31 cellular contexts compared by ENCODE assay signal in the genomic region with DNA sequence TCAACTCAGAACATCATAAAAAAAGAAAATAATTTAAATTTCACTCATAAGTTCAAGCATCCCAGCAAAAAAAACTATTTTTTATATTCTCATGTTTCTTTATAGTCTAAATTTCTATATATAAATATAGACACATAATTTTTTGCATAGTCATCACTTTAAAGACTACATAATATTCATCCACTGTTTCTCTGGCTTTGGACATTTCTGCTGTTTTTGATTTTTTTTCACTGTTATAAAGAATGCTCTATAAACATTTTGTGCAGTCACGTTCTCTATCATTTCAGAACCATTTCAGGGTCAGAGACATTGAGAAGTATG.
"Had no signal": no experiment of that assay in that cellular context is flagged by ENCODE, and none has a peak within 500 bp of the region (broad histone marks: within the 10 kb centered on the region; RNA-seq: fewer than 3 reads in every experiment).

No MANE protein-coding gene starts in this region.

- H3K4me3 ChIP-seq: neural progenitor cell, ovary, psoas muscle, skin epidermis, smooth muscle cell, spleen, suprapubic skin, testis, tibial artery, transverse colon, upper lobe of right lung, uterus had no signal

- H3K36me3 ChIP-seq: neural progenitor cell, ovary, spleen, suprapubic skin, tibial artery, transverse colon, upper lobe of right lung, uterus had no signal

- H3K9me3 ChIP-seq: ovary, psoas muscle, spleen, suprapubic skin, testis, tibial artery, transverse colon, upper lobe of right lung, uterus had no signal

- H3K36me3 Mint-ChIP-seq: naive thymus-derived CD8-positive, alpha-beta T cell; natural killer cell treated with Interleukin-12 subunit alpha and Interleukin-12 subunit beta and Interleukin-15 and Interleukin-18, amount 100 ng/mL, for 72 hours; neural progenitor cell; stimulated activated memory B cell treated with anti-CD40 and anti-IgM and Interleukin-4, amounts not matched to agents 10 μg/mL and 1 μg/mL and 100 μg/mL, for 72 hours; type B pancreatic cell had no signal

- H3K27ac Mint-ChIP-seq: naive thymus-derived CD8-positive, alpha-beta T cell; natural killer cell treated with Interleukin-12 subunit alpha and Interleukin-12 subunit beta and Interleukin-15 and Interleukin-18, amount 100 ng/mL, for 72 hours; neural progenitor cell; progenitor cell of endocrine pancreas; stimulated activated memory B cell treated with anti-CD40 and anti-IgM and Interleukin-4, amounts not matched to agents 10 μg/mL and 1 μg/mL and 100 μg/mL, for 72 hours; stimulated activated naive CD8-positive, alpha-beta T cell treated with anti-CD3 and anti-CD28 coated beads, Interleukin-15, amount 100 ng/mL, for 72 hours; type B pancreatic cell had no signal

- ATAC-seq: naive thymus-derived CD8-positive, alpha-beta T cell; natural killer cell treated with Interleukin-12 subunit alpha and Interleukin-12 subunit beta and Interleukin-15 and Interleukin-18, amount 100 ng/mL, for 72 hours; psoas muscle; right cardiac atrium; sciatic nerve; stimulated activated memory B cell treated with anti-CD40 and anti-IgM and Interleukin-4, amounts not matched to agents 10 μg/mL and 1 μg/mL and 100 μg/mL, for 72 hours; stimulated activated naive CD8-positive, alpha-beta T cell treated with anti-CD3 and anti-CD28 coated beads, Interleukin-15, amount 100 ng/mL, for 72 hours; upper lobe of right lung had no signal

- H3K79me2 ChIP-seq: parathyroid adenoma had no signal

- H2AFZ ChIP-seq: neural progenitor cell, parathyroid adenoma had no signal

- H3K9ac ChIP-seq: neural progenitor cell, parathyroid adenoma had no signal

- DNase-seq: naive thymus-derived CD8-positive, alpha-beta T cell; occipital lobe; ovary; posterior cingulate gyrus; psoas muscle; right cardiac atrium; spleen; stimulated activated CD4-positive, alpha-beta T cell treated with anti-CD3 and anti-CD28 coated beads, Interleukin-12 subunit alpha, Interleukin-12 subunit beta, amount 100 ng/mL, for 4 hours; stimulated activated CD4-positive, alpha-beta T cell treated with anti-CD3 and anti-CD28 coated beads, Interleukin-1b, Interleukin-23, amount 100 ng/mL, for 48 hours; stimulated activated CD4-positive, alpha-beta T cell treated with anti-CD3 and anti-CD28 coated beads, Interleukin-4, amount 100 ng/mL, for 1 hour; stimulated activated CD4-positive, alpha-beta T cell treated with anti-CD3 and anti-CD28 coated beads, Interleukin-4, amount 100 ng/mL, for 4 hours; stimulated activated CD8-positive, alpha-beta memory T cell treated with anti-CD3 and anti-CD28 coated beads, Interleukin-4, amount 100 ng/mL, for 48 hours; stimulated activated naive CD4-positive, alpha-beta T cell; stimulated activated naive CD8-positive, alpha-beta T cell treated with anti-CD3 and anti-CD28 coated beads, Interleukin-15, amount 100 ng/mL, for 72 hours; stimulated activated naive CD8-positive, alpha-beta T cell treated with anti-CD3 and anti-CD28 coated beads, Interleukin-15, Interleukin-2, amounts not matched to agents 100 U/mL and 50 U/mL, for 24 hours; substantia nigra; testis; tibial artery; transverse colon; upper lobe of right lung; uterus had no signal

- H3K27me3 ChIP-seq: neural progenitor cell, ovary, spleen, suprapubic skin, testis, tibial artery, transverse colon, upper lobe of right lung, uterus had no signal

- H3K4me3 Mint-ChIP-seq: naive thymus-derived CD8-positive, alpha-beta T cell; natural killer cell treated with Interleukin-12 subunit alpha and Interleukin-12 subunit beta and Interleukin-15 and Interleukin-18, amount 100 ng/mL, for 72 hours; neural progenitor cell; stimulated activated memory B cell treated with anti-CD40 and anti-IgM and Interleukin-4, amounts not matched to agents 10 μg/mL and 1 μg/mL and 100 μg/mL, for 72 hours; stimulated activated naive CD8-positive, alpha-beta T cell treated with anti-CD3 and anti-CD28 coated beads, Interleukin-15, amount 100 ng/mL, for 72 hours; type B pancreatic cell had no signal

- H3K4me1 Mint-ChIP-seq: stimulated activated memory B cell treated with anti-CD40 and anti-IgM and Interleukin-4, amounts not matched to agents 10 μg/mL and 1 μg/mL and 100 μg/mL, for 72 hours had no signal

- H3K27ac ChIP-seq: neural progenitor cell, ovary, parathyroid adenoma, psoas muscle, skin epidermis, spleen, suprapubic skin, testis, tibial artery, transverse colon, upper lobe of right lung, uterus had no signal

- H3K9me3 Mint-ChIP-seq: naive thymus-derived CD8-positive, alpha-beta T cell; natural killer cell treated with Interleukin-12 subunit alpha and Interleukin-12 subunit beta and Interleukin-15 and Interleukin-18, amount 100 ng/mL, for 72 hours; neural progenitor cell; stimulated activated memory B cell treated with anti-CD40 and anti-IgM and Interleukin-4, amounts not matched to agents 10 μg/mL and 1 μg/mL and 100 μg/mL, for 72 hours; type B pancreatic cell had no signal

- H3K4me2 ChIP-seq: neural progenitor cell, smooth muscle cell had no signal

- H3K4me1 ChIP-seq: neural progenitor cell, parathyroid adenoma, psoas muscle, spleen, suprapubic skin, testis, tibial artery, upper lobe of right lung, uterus had no signal

- H3K27me3 Mint-ChIP-seq: progenitor cell of endocrine pancreas; stimulated activated naive CD8-positive, alpha-beta T cell treated with anti-CD3 and anti-CD28 coated beads, Interleukin-15, amount 100 ng/mL, for 72 hours had no signal
